18 cellular contexts compared by ENCODE assay signal in genomic region chr7:50640779-50641178, GRCh38.
DNase-seq lines count a peak whose midpoint lies in the region; FAIRE-seq and TF ChIP-seq lines count a peak whose summit lies in the region.
"Had no signal": no experiment of that assay in that cellular context is flagged by ENCODE, and none has a peak within 500 bp of the region (broad histone marks: within the 10 kb centered on the region; RNA-seq: fewer than 3 reads in every experiment).

No MANE protein-coding gene starts in this region.

- H3K27ac Mint-ChIP-seq in nephron progenitor cell = peak overlapping the region; percentile 70
- H3K27ac Mint-ChIP-seq: CD4-positive, alpha-beta T cell had no signal

- no peak for FAIRE-seq in HTR-8/SVneo (lab: Jason Lieb, UNC)

- H3K9me3 Mint-ChIP-seq in nephron progenitor cell = peaks cover 34% of the 10 kb centered on the region

- DNase-seq in activated CD8-positive, alpha-beta memory T cell treated with anti-CD3 and anti-CD28 coated beads for 24 hours = peak; percentile 41
- DNase-seq in activated CD8-positive, alpha-beta memory T cell treated with anti-CD3 and anti-CD28 coated beads, Interleukin-2, amount 50 U/mL, for 48 hours = no peak
- DNase-seq in nephron progenitor cell (no peak), superior temporal gyrus (ENCODE audit: extremely low spot score) (peak; percentile 62), NCI-H1436 treated with DMSO at 0.1 percent for 48 hours (lab: John Stamatoyannopoulos, UW) (no peak), HTR-8/SVneo (ENCODE audit: insufficient read length, low spot score) (no peak), NCI-H128 (lab: John Stamatoyannopoulos, UW; ENCODE audit: unreplicated experiment) (no peak)
- DNase-seq: BE2C; Calu3; CD4-positive, alpha-beta T cell; DMS79 treated with DMSO at 0.1 percent for 48 hours; GOT3; NCI-H2171 treated with DMSO at 0.1 percent for 48 hours; NCI-H446 treated with DMSO at 0.1 percent for 48 hours; NCI-H748 treated with DMSO at 0.1 percent for 48 hours; RPMI8226 had no signal

- H3K4me3 Mint-ChIP-seq in nephron progenitor cell = no peak overlapping the region
- H3K4me3 Mint-ChIP-seq: CD4-positive, alpha-beta T cell had no signal

- H3K36me3 Mint-ChIP-seq in nephron progenitor cell (ENCODE audit: low read depth) = peaks cover 47% of the 10 kb centered on the region

- no peaks in the 10 kb centered on the region for H3K27me3 Mint-ChIP-seq in nephron progenitor cell (ENCODE audit: low read depth, poor library complexity)
- H3K27me3 Mint-ChIP-seq: CD4-positive, alpha-beta T cell had no signal

- peak overlapping the region; percentile 62 for H3K27ac ChIP-seq in cingulate gyrus (ENCODE audit: low read depth, low read length)
- H3K27ac ChIP-seq: 22Rv1 had no signal

- peaks cover 27% of the 10 kb centered on the region for H3K4me1 Mint-ChIP-seq in nephron progenitor cell

- TF ChIP-seq CTCF in nephron progenitor cell (IDR thresholded peaks at IDR 0.05) = no peak

Comparison
In these comparisons a context has a peak if more than half of its experiments do, and no peak if none do; other contexts are left out.
1. DNase-seq: peak in activated CD8-positive, alpha-beta memory T cell treated with anti-CD3 and anti-CD28 coated beads for 24 hours (single experiment) and superior temporal gyrus (single experiment); none in activated CD8-positive, alpha-beta memory T cell treated with anti-CD3 and anti-CD28 coated beads, Interleukin-2, amount 50 U/mL, for 48 hours (single experiment), nephron progenitor cell (single experiment), NCI-H1436 treated with DMSO at 0.1 percent for 48 hours (single experiment), HTR-8/SVneo (single experiment) and NCI-H128 (single experiment).